Comparison of ENCODE assay signal across 8 cellular contexts in the genomic region with DNA sequence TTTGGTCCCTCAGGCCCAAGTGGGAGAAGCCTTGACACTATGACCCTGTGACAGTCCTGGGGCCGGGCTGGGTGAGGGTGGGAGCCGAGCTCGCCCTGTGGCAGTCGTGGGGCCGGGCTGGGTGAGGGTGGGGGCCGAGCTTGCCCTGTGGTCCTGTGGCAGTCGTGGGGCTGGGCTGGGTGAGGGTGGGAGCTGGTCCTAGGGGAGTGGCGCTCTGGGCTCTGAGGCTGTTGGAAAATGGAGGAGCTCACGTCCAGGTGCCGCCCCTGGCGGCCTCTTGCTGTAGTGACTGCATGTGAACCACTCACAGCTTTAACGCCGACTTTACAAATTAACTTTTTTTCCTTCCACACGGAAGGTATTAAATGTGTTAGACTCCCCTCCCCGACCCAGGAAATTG.
A peak's percentile ranks its signal among the peaks of the same experiment; 100 is the strongest.
DNase-seq lines count a peak whose midpoint lies in the region; ATAC-seq and TF ChIP-seq lines count a peak whose summit lies in the region.

No MANE protein-coding gene starts in this region.

- H3K4me2 ChIP-seq in OCI-LY1 (ENCODE audit: low read length): peak overlapping the region; percentile 35; the same call in 1 of the 2 replicates

- H3K36me3 Mint-ChIP-seq in naive B cell: no peaks in the 10 kb centered on the region

- H2AFZ ChIP-seq in OCI-LY1 (ENCODE audit: low read length): no peak overlapping the region

- TF ChIP-seq CTCF in OCI-LY1 (IDR thresholded peaks at IDR 0.05; ENCODE audit: low read length): peak; percentile 62
- TF ChIP-seq CTCF in colonic mucosa (IDR thresholded peaks at IDR 0.05): peak; percentile 39

- H3K36me3 ChIP-seq in OCI-LY1 (ENCODE audit: insufficient read depth, low read length) (no peaks in the 10 kb centered on the region), colonic mucosa (no peaks in the 10 kb centered on the region)

- H3K9ac ChIP-seq in OCI-LY1 (ENCODE audit: low read length) (no peak overlapping the region), colonic mucosa (ENCODE audit: low read depth in 2 of 2, low read length in 2 of 2) (no peak overlapping the region)

- H3K4me1 ChIP-seq in OCI-LY1 (ENCODE audit: insufficient read depth, low read length, severe bottlenecking) (no peaks in the 10 kb centered on the region), colonic mucosa (no peaks in the 10 kb centered on the region)

- H3K9me3 ChIP-seq in OCI-LY1 (ENCODE audit: low read length): no peaks in the 10 kb centered on the region
- no peaks in the 10 kb centered on the region for H3K9me3 ChIP-seq in colonic mucosa

- H3K27me3 ChIP-seq in OCI-LY1 (ENCODE audit: insufficient read depth, low read length) (no peaks in the 10 kb centered on the region), colonic mucosa (no peaks in the 10 kb centered on the region)

- no peaks in the 10 kb centered on the region for H3K79me2 ChIP-seq in OCI-LY1 (ENCODE audit: insufficient read depth, low read length)

- peak; percentile 41 to 57 for ATAC-seq in naive B cell (ENCODE audit: low read depth in 2 of 2)
- ATAC-seq in HG03342 (IDR thresholded peaks at IDR 0.05; ENCODE audit: unreplicated experiment): no peak

- peaks cover 0 to 6% (median 0%) of the 10 kb centered on the region in 7 donors for H3K9me3 Mint-ChIP-seq in naive B cell

- peak; percentile 30 for DNase-seq in activated T-cell treated with anti-CD3 and anti-CD28 coated beads for 24 hours (ENCODE audit: low read depth)
- DNase-seq in activated T-cell treated with anti-CD3 and anti-CD28 coated beads, Interleukin-2, amount 50 U/mL, for 1 hour: no peak
- peak; percentile 40 for DNase-seq in colonic mucosa
- no peak for DNase-seq in naive B cell
- no peak for DNase-seq in GDM1 (lab: John Stamatoyannopoulos, UW)
- DNase-seq in AG08395 (ENCODE audit: low spot score): no peak

- no peaks in the 10 kb centered on the region for H4K20me1 ChIP-seq in OCI-LY1 (ENCODE audit: insufficient read depth, low read length)

- peaks cover 0 to 3% (median 0%) of the 10 kb centered on the region in 3 donors for H3K4me1 Mint-ChIP-seq in naive B cell

- no peaks in the 10 kb centered on the region for H3F3A ChIP-seq in OCI-LY1 (ENCODE audit: insufficient read depth, low read length)

- H3K27me3 Mint-ChIP-seq in naive B cell: peaks cover 41 to 72% (median 70%) of the 10 kb centered on the region in 3 donors

- H3K4me3 Mint-ChIP-seq in naive B cell: no peak overlapping the region

- peak overlapping the region in 3 of 6 donors; percentile 12 to 31 (median 22) for H3K27ac Mint-ChIP-seq in naive B cell

- intact Hi-C loops in colonic mucosa (cut with DNase I): no loop called here

- H3K4me3 ChIP-seq in OCI-LY1 (ENCODE audit: low read depth, low read length, poor library complexity, severe bottlenecking) (peak overlapping the region; percentile 30), colonic mucosa (no peak overlapping the region)

- no peaks in the 10 kb centered on the region for H3K9me2 ChIP-seq in OCI-LY1 (ENCODE audit: low read depth, low read length)

- H3K27ac ChIP-seq in OCI-LY1 (ENCODE audit: low read depth, low read length, poor library complexity, severe bottlenecking) (no peak overlapping the region), colonic mucosa (no peak overlapping the region)

Comparison
In these comparisons a context has a peak if more than half of its experiments do, and no peak if none do; other contexts are left out.
1. DNase-seq: peak in activated T-cell treated with anti-CD3 and anti-CD28 coated beads for 24 hours (single experiment) and colonic mucosa (single experiment); none in activated T-cell treated with anti-CD3 and anti-CD28 coated beads, Interleukin-2, amount 50 U/mL, for 1 hour (single experiment), naive B cell (single experiment), GDM1 (single experiment) and AG08395 (single experiment).